ENCODE assay signal across 8 cellular contexts in genomic region chr19:3985643-3986259, GRCh38. TPM values are rescaled to one million over a fixed set of nuclear protein-coding genes. Genes with fewer than 3 reads are reported as not detected.
DNase-seq lines count a peak whose midpoint lies in the region; ATAC-seq and TF ChIP-seq lines count a peak whose summit lies in the region.

No MANE protein-coding gene starts in this region.

- peak overlapping the region; percentile 99 for H3K9ac ChIP-seq in HCT116 (ENCODE audit: low read length)

- H3K9me3 ChIP-seq in A673 (ENCODE audit: low read depth, low read length, poor library complexity, severe bottlenecking) (no peaks in the 10 kb centered on the region), HCT116 (ENCODE audit: control insufficient read depth in 1 of 2, insufficient read depth in 1 of 2, low read depth in 1 of 2, low read length in 2 of 2) (no peaks in the 10 kb centered on the region), mucosa of descending colon (no peaks in the 10 kb centered on the region)

- no peak for DNase-seq in A673 (ENCODE audit: low spot score)
- no peak for DNase-seq in HCT116 (ENCODE audit: low read depth, low spot score)
- no peak for DNase-seq in brain microvascular endothelial cell
- no peak for DNase-seq in mucosa of descending colon
- no peak for DNase-seq in Ammon's horn (ENCODE audit: low spot score)
- no peak for DNase-seq in KG1 (lab: John Stamatoyannopoulos, UW)

- H3K27me3 ChIP-seq in A673 (replicated peaks; ENCODE audit: insufficient read depth, low read depth, low read length, poor library complexity) (no peaks in the 10 kb centered on the region), HCT116 (ENCODE audit: insufficient read depth, low read length) (no peaks in the 10 kb centered on the region), brain microvascular endothelial cell (replicated peaks) (no peaks in the 10 kb centered on the region)

- intact Hi-C loops in A673 (cut with micrococcal nuclease; ENCODE audit: unreplicated experiment), result loop anchor here (1.0 kb wide), 1 partner anchor 219 kb away; no protein-coding TSS in a partner anchor
- intact Hi-C loops in HCT116 (cut with micrococcal nuclease), result loop anchor here (1.0 to 5.0 kb wide), 3 partner anchors 133 to 219 kb away; no protein-coding TSS in a partner anchor
- intact Hi-C loops in mucosa of descending colon (cut with DNase I, micrococcal nuclease), result no loop called here

- no TSS peak for BruUV-seq in A673 (replicated peaks; lab: Mats Ljungman, UMichigan)
- BruUV-seq in HCT116 (replicated peaks; lab: Mats Ljungman, UMichigan), result no TSS peak

- CTCF ChIA-PET in A673 (lab: Charles Lee) (interaction anchor here (0.8 kb wide), 1 partner anchor 153 kb away, joined by 3 read pairs; no protein-coding TSS in a partner anchor), HCT116 (lab: Charles Lee) (interaction anchor here (1.0 to 2.1 kb wide), 7 partner anchors 14 to 222 kb away, joined by 3 to 14 read pairs (median 5); partner anchors contain the start of gene DAPK3)

- in situ Hi-C loops in brain microvascular endothelial cell (cut with HindIII; ENCODE audit: low pct_ligation_motif_present, low sequenced_read_pairs), result no loop called here

- H3K36me3 ChIP-seq in A673 (ENCODE audit: insufficient read depth, low read length, poor library complexity, severe bottlenecking) (peaks cover 41% of the 10 kb centered on the region), HCT116 (ENCODE audit: control insufficient read depth in 1 of 2, insufficient read depth in 2 of 2, low read length in 2 of 2) (peaks cover 31 to 42% of the 10 kb centered on the region in 2 experiments), brain microvascular endothelial cell (replicated peaks) (peaks cover 41% of the 10 kb centered on the region), mucosa of descending colon (ENCODE audit: low read depth) (peaks cover 24% of the 10 kb centered on the region)

- H3K4me2 ChIP-seq in HCT116 (ENCODE audit: low read length), result peak overlapping the region; percentile 84

- RAD21 ChIA-PET in HCT116 (lab: Charles Lee; ENCODE audit: low non-redundant PET in 1 of 2, low total read pairs in 2 of 2, uncharacterized antibody in 2 of 2, unreplicated experiment in 2 of 2), result no interaction called here

- ATAC-seq in HCT116 (no peak), mucosa of descending colon (no peak), GM21723 (IDR thresholded peaks at IDR 0.05; ENCODE audit: unreplicated experiment) (no peak), GM21717 (IDR thresholded peaks at IDR 0.05; ENCODE audit: unreplicated experiment) (no peak)

- peaks cover 46% of the 10 kb centered on the region for H3K79me2 ChIP-seq in HCT116 (ENCODE audit: insufficient read depth, low read length)

- H2AFZ ChIP-seq in HCT116 (ENCODE audit: low read depth, low read length, poor library complexity, severe bottlenecking), result peak overlapping the region; percentile 87

- H3K4me1 ChIP-seq in A673 (ENCODE audit: insufficient read depth, low read length, poor library complexity, severe bottlenecking) (peaks cover 36% of the 10 kb centered on the region), HCT116 (ENCODE audit: control insufficient read depth in 1 of 2, insufficient read depth in 2 of 2, low read length in 2 of 2) (peaks cover 22 to 51% of the 10 kb centered on the region in 2 experiments), mucosa of descending colon (ENCODE audit: low read depth) (peaks cover 31% of the 10 kb centered on the region)

- no peak for TF ChIP-seq CTCF in A673 (conservative IDR thresholded peaks at IDR 0.05; ENCODE audit: low read depth, low read length)
- no peak for TF ChIP-seq CTCF in HCT116 (IDR thresholded peaks at IDR 0.05 in 2 of 3, conservative IDR thresholded peaks at IDR 0.05 in 1 of 3; ENCODE audit: borderline replicate concordance in 1 of 3, insufficient read depth in 1 of 3, low read depth in 2 of 3, low read length in 2 of 3)
- TF ChIP-seq CTCF in brain microvascular endothelial cell (IDR thresholded peaks at IDR 0.05; ENCODE audit: low read depth, low read length, missing control alignments), result no peak
- TF ChIP-seq CTCF in mucosa of descending colon (IDR thresholded peaks at IDR 0.05), result no peak

- no peaks in the 10 kb centered on the region for H3K9me2 ChIP-seq in HCT116 (ENCODE audit: insufficient read depth)

- H3K4me3 ChIP-seq in A673 (ENCODE audit: low read depth, low read length, poor library complexity, severe bottlenecking), result peak overlapping the region; percentile 98
- H3K4me3 ChIP-seq in HCT116 (replicated peaks in 1 of 2; ENCODE audit: low read depth in 1 of 2, low read length in 2 of 2), result peak overlapping the region; percentile 95
- peak overlapping the region; percentile 100 for H3K4me3 ChIP-seq in brain microvascular endothelial cell (ENCODE audit: low read depth, low read length)
- peak overlapping the region; percentile 86 for H3K4me3 ChIP-seq in mucosa of descending colon

- no peak for TF ChIP-seq RAD21 in HCT116 (IDR thresholded peaks at IDR 0.05; ENCODE audit: low read depth)

- no peak for TF ChIP-seq POLR2A in HCT116 (IDR thresholded peaks at IDR 0.05; ENCODE audit: borderline replicate concordance, extremely low read depth, insufficient read depth, insufficient read length)

- POLR2A ChIA-PET in A673 (lab: Charles Lee; ENCODE audit: low non-redundant PET) (interaction anchor here (0.5 to 1.1 kb wide), 7 partner anchors 10 to 154 kb away, joined by 3 to 11 read pairs (median 5); partner anchors contain the start of genes PIAS4 and ZBTB7A), HCT116 (lab: Charles Lee) (interaction anchor here (0.7 to 3.1 kb wide), 16 partner anchors 9 to 485 kb away, joined by 3 to 60 read pairs (median 4); partner anchors contain the start of genes DAPK3, MRPL54, PIAS4 and YJU2)

- H3K27ac ChIP-seq in A673 (ENCODE audit: low read depth, low read length, poor library complexity, severe bottlenecking) (peak overlapping the region; percentile 96), HCT116 (ENCODE audit: low read depth, low read length) (peak overlapping the region; percentile 98), brain microvascular endothelial cell (no peak overlapping the region)

- H4K20me1 ChIP-seq in HCT116 (ENCODE audit: insufficient read depth), result peaks cover 40% of the 10 kb centered on the region; the same call in 1 of the 2 replicates

TF ChIP-seq in HCT116, 20 proteins besides CTCF, POLR2A, EP300 and RAD21 (continues in another document):
- TF ChIP-seq EZH2 (IDR thresholded peaks at IDR 0.05), result no peak
- no peak for TF ChIP-seq ZFX (IDR thresholded peaks at IDR 0.05)
- TF ChIP-seq POLR2AphosphoS5 (IDR thresholded peaks at IDR 0.05; ENCODE audit: low read depth, low read length), result no peak
- no peak for TF ChIP-seq CEBPB (IDR thresholded peaks at IDR 0.05; ENCODE audit: low read depth)
- TF ChIP-seq FOSL1 (IDR thresholded peaks at IDR 0.05; ENCODE audit: low read depth), result no peak
- no peak for TF ChIP-seq ELF1 (IDR thresholded peaks at IDR 0.05; ENCODE audit: borderline replicate concordance, low read depth)
- TF ChIP-seq REST (IDR thresholded peaks at IDR 0.05; ENCODE audit: low read depth), result no peak
- no peak for TF ChIP-seq JUND (IDR thresholded peaks at IDR 0.05)
- TF ChIP-seq TCF7L2 (IDR thresholded peaks at IDR 0.05; ENCODE audit: borderline replicate concordance, extremely low read depth, insufficient read depth, insufficient read length), result no peak
- no peak for TF ChIP-seq CBX3 (IDR thresholded peaks at IDR 0.05; ENCODE audit: low read depth)
- TF ChIP-seq SRF (IDR thresholded peaks at IDR 0.05; ENCODE audit: low read depth), result no peak
- TF ChIP-seq EZH2phosphoT487 (IDR thresholded peaks at IDR 0.05; ENCODE audit: borderline replicate concordance), result no peak
- TF ChIP-seq EGR1 (IDR thresholded peaks at IDR 0.05; ENCODE audit: low read depth), result no peak
- TF ChIP-seq, protein P1, sequence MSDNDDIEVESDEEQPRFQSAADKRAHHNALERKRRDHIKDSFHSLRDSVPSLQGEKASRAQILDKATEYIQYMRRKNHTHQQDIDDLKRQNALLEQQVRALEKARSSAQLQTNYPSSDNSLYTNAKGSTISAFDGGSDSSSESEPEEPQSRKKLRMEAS (IDR thresholded peaks at IDR 0.05), result no peak

RNA-seq across cellular contexts. Expression of gene EEF2, which starts 0.5 kb away (rescaled TPM):
- total RNA-seq in A673 (2021), result 2,701 and 2,706 TPM in 2 replicates
- total RNA-seq in HCT116 (2021; ENCODE audit: unreplicated experiment), result 3,796 TPM
- polyA plus RNA-seq in HCT116 (2012), result 3,320 and 3,735 TPM in 2 replicates
- total RNA-seq in mucosa of descending colon, result 1,000 to 10,000 TPM; 1,826 to 2,582 (median 2,012) TPM

RNA-seq across cellular contexts. Expression of gene DAPK3, which starts 14.9 kb away (rescaled TPM):
- 58.3 and 65.9 TPM in 2 replicates for total RNA-seq in A673 (2021)
- total RNA-seq in HCT116 (2021; ENCODE audit: unreplicated experiment), result 54.8 TPM
- polyA plus RNA-seq in HCT116 (2012), result 48.0 and 62.1 TPM in 2 replicates
- total RNA-seq in mucosa of descending colon, result 100 to 1,000 TPM in 1 of 3 donors, 10 to 100 TPM in 2; 51.3 to 121 (median 56.9) TPM

RNA-seq across cellular contexts. Expression of gene PIAS4, which starts 21.8 kb away (rescaled TPM):
- total RNA-seq in A673 (2021), result 48.1 and 59.1 TPM in 2 replicates
- total RNA-seq in HCT116 (2021; ENCODE audit: unreplicated experiment), result 28.4 TPM
- polyA plus RNA-seq in HCT116 (2012), result 15.6 and 19.9 TPM in 2 replicates
- 10 to 100 TPM; 27.4 to 44.6 (median 29.5) TPM for total RNA-seq in mucosa of descending colon

RNA-seq across cellular contexts. Expression of gene NMRK2, which starts 52.9 kb away (rescaled TPM):
- not detected in 2 replicates for total RNA-seq in A673 (2021)
- not detected for total RNA-seq in HCT116 (2021; ENCODE audit: unreplicated experiment)
- not detected in 2 replicates for polyA plus RNA-seq in HCT116 (2012)
- under 1 TPM in 1 of 3 donors, not detected in 2; 0.36 TPM for total RNA-seq in mucosa of descending colon

Comparison
In these comparisons a context has a peak if more than half of its experiments do, and no peak if none do; other contexts are left out.
1. intact Hi-C loops: an anchor here in A673 (1.0 kb wide) and HCT116 (1.0 to 5.0 kb wide); none called in mucosa of descending colon.